Comparison of ENCODE assay signal across 30 cellular contexts in genomic region chr11:101326141-101326540, GRCh38.
"Had no signal": no experiment of that assay in that cellular context is flagged by ENCODE, and none has a peak within 500 bp of the region (broad histone marks: within the 10 kb centered on the region; RNA-seq: fewer than 3 reads in every experiment).

No MANE protein-coding gene starts in this region.

- H3K9ac ChIP-seq: parathyroid adenoma had no signal

- H3K9me3 ChIP-seq: ovary, psoas muscle, right lobe of liver, sigmoid colon, stomach, thoracic aorta, thyroid gland, transverse colon, upper lobe of right lung, vagina had no signal

- H3K4me1 ChIP-seq: parathyroid adenoma, psoas muscle, right lobe of liver, sigmoid colon, stomach, thyroid gland, transverse colon, upper lobe of right lung, vagina had no signal

- H3K36me3 ChIP-seq: ovary, right lobe of liver, sigmoid colon, stomach, thoracic aorta, thyroid gland, transverse colon, upper lobe of right lung, vagina had no signal

- H3K27ac ChIP-seq: ovary, parathyroid adenoma, psoas muscle, right lobe of liver, sigmoid colon, stomach, thyroid gland, transverse colon, upper lobe of right lung, vagina had no signal

- H3K4me3 ChIP-seq: ovary, psoas muscle, right lobe of liver, sigmoid colon, stomach, thoracic aorta, thyroid gland, transverse colon, upper lobe of right lung, vagina had no signal

- H3K27me3 Mint-ChIP-seq: naive B cell; naive thymus-derived CD8-positive, alpha-beta T cell; natural killer cell treated with Interleukin-12 subunit alpha and Interleukin-12 subunit beta and Interleukin-15 and Interleukin-18, amount 100 ng/mL, for 72 hours; progenitor cell of endocrine pancreas; stimulated activated naive B cell treated with anti-CD40 and anti-IgM and Interleukin-4, amounts not matched to agents 10 μg/mL and 1 μg/mL and 100 μg/mL, for 72 hours; stimulated activated naive CD8-positive, alpha-beta T cell treated with anti-CD3 and anti-CD28 coated beads, Interleukin-15, Interleukin-2, amounts not matched to agents 100 ng/mL and 50 ng/mL, for 24 hours had no signal

- H3K79me2 ChIP-seq: parathyroid adenoma had no signal

- H3K4me3 Mint-ChIP-seq: naive B cell; naive thymus-derived CD8-positive, alpha-beta T cell; natural killer cell treated with Interleukin-12 subunit alpha and Interleukin-12 subunit beta and Interleukin-15 and Interleukin-18, amount 100 ng/mL, for 72 hours; nephron progenitor cell; neural crest cell; stimulated activated effector memory CD8-positive, alpha-beta T cell treated with anti-CD3 and anti-CD28 coated beads, Interleukin-12 subunit alpha, Interleukin-12 subunit beta, amount 100 ng/mL, for 72 hours; stimulated activated naive B cell treated with anti-CD40 and anti-IgM and Interleukin-4, amounts not matched to agents 10 μg/mL and 1 μg/mL and 100 μg/mL, for 72 hours; stimulated activated naive CD8-positive, alpha-beta T cell treated with anti-CD3 and anti-CD28 coated beads, Interleukin-15, Interleukin-2, amounts not matched to agents 100 ng/mL and 50 ng/mL, for 24 hours; type B pancreatic cell had no signal

- H3K9me3 Mint-ChIP-seq: nephron progenitor cell; neural crest cell; stimulated activated naive CD8-positive, alpha-beta T cell treated with anti-CD3 and anti-CD28 coated beads, Interleukin-15, Interleukin-2, amounts not matched to agents 100 ng/mL and 50 ng/mL, for 24 hours; type B pancreatic cell had no signal

- H3K36me3 Mint-ChIP-seq: naive B cell; naive thymus-derived CD8-positive, alpha-beta T cell; stimulated activated effector memory CD8-positive, alpha-beta T cell treated with anti-CD3 and anti-CD28 coated beads, Interleukin-12 subunit alpha, Interleukin-12 subunit beta, amount 100 ng/mL, for 72 hours; stimulated activated naive B cell treated with anti-CD40 and anti-IgM and Interleukin-4, amounts not matched to agents 10 μg/mL and 1 μg/mL and 100 μg/mL, for 72 hours; type B pancreatic cell had no signal

- DNase-seq: naive B cell; naive thymus-derived CD8-positive, alpha-beta T cell; nephron progenitor cell; occipital lobe; ovary; posterior cingulate gyrus; psoas muscle; right cardiac atrium; right lobe of liver; sigmoid colon; small intestine; stimulated activated CD4-positive, alpha-beta T cell treated with anti-CD3 and anti-CD28 coated beads, Interleukin-15, amount 100 ng/mL, for 24 hours; stimulated activated CD4-positive, alpha-beta T cell treated with anti-CD3 and anti-CD28 coated beads, Interleukin-2, amount 100 ng/mL, for 24 hours; stimulated activated CD4-positive, alpha-beta T cell treated with anti-CD3 and anti-CD28 coated beads, Interleukin-2, amount 100 ng/mL, for 48 hours; stimulated activated CD4-positive, alpha-beta T cell treated with anti-CD3 and anti-CD28 coated beads, Interleukin-4, amount 100 ng/mL, for 24 hours; stimulated activated naive B cell treated with anti-CD40 and anti-IgM and Interleukin-4, amounts not matched to agents 10 μg/mL and 1 μg/mL and 100 μg/mL, for 72 hours; stimulated activated naive CD4-positive, alpha-beta T cell treated with Interleukin-2 at 50 U/mL for 16 hours; stomach; thyroid gland; transverse colon; upper lobe of right lung had no signal

- H2AFZ ChIP-seq: parathyroid adenoma had no signal

- H3K27me3 ChIP-seq: ovary, right lobe of liver, sigmoid colon, stomach, thyroid gland, transverse colon, upper lobe of right lung, vagina had no signal

- H3K4me1 Mint-ChIP-seq: naive B cell; naive thymus-derived CD8-positive, alpha-beta T cell; nephron progenitor cell; neural crest cell; stimulated activated effector memory CD8-positive, alpha-beta T cell treated with anti-CD3 and anti-CD28 coated beads, Interleukin-12 subunit alpha, Interleukin-12 subunit beta, amount 100 ng/mL, for 72 hours; stimulated activated naive B cell treated with anti-CD40 and anti-IgM and Interleukin-4, amounts not matched to agents 10 μg/mL and 1 μg/mL and 100 μg/mL, for 72 hours had no signal

- H3K27ac Mint-ChIP-seq: naive B cell; naive thymus-derived CD8-positive, alpha-beta T cell; natural killer cell treated with Interleukin-12 subunit alpha and Interleukin-12 subunit beta and Interleukin-15 and Interleukin-18, amount 100 ng/mL, for 72 hours; nephron progenitor cell; progenitor cell of endocrine pancreas; stimulated activated effector memory CD8-positive, alpha-beta T cell treated with anti-CD3 and anti-CD28 coated beads, Interleukin-12 subunit alpha, Interleukin-12 subunit beta, amount 100 ng/mL, for 72 hours; stimulated activated naive B cell treated with anti-CD40 and anti-IgM and Interleukin-4, amounts not matched to agents 10 μg/mL and 1 μg/mL and 100 μg/mL, for 72 hours; stimulated activated naive CD8-positive, alpha-beta T cell treated with anti-CD3 and anti-CD28 coated beads, Interleukin-15, Interleukin-2, amounts not matched to agents 100 ng/mL and 50 ng/mL, for 24 hours; type B pancreatic cell had no signal
